Comparison of ENCODE assay signal across 10 cellular contexts in the genomic region with DNA sequence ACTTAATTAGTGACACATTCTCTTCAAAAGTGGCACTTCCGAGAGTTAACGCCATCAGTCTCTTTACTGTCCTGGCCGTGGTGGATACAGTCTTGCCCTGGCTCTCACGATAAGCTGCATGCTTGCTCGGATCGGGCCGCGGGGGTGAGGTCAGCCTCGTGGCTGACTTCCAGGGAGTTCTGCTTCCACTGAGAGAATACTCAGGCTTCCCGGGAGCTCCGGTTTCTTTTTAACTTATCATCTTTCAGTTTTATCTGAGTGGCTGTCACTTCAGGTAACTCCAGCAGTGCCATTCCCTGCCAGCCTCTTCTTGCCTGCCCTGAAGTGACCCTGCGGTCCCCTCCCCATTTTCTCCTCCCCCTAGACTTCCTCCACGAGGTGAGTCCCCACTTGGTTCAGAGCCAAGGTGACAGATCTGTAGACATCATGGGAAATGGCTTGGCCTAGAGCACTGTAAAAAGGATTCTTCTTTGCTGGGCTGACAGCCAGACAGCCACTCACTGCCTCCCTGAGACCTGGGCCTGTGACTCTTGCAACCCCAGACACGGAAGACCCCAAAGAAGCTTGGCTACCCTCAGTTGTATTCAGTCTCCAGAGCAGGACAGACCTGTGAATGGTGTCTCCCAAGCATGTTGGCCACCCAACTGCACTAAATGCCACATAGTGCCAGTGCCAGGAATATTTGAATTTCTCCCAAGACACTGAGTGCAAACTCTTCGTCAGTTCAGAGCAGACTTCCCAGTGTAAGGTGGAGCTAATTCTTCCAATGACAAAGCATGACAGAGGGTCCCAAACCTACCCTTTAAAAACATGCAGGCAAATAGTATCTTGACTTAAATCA.
DNase-seq lines count a peak whose midpoint lies in the region; ATAC-seq and TF ChIP-seq lines count a peak whose summit lies in the region.
"Had no signal": no experiment of that assay in that cellular context is flagged by ENCODE, and none has a peak within 500 bp of the region (broad histone marks: within the 10 kb centered on the region; RNA-seq: fewer than 3 reads in every experiment).

No MANE protein-coding gene starts in this region.

- peak overlapping the region; percentile 48 for H3K27ac ChIP-seq in HUES64 (ENCODE audit: low read depth, low read length)
- H3K27ac ChIP-seq in breast epithelium, result peak overlapping the region in 1 of 2 donors; percentile 27
- H3K27ac ChIP-seq in left lung, result peak overlapping the region; percentile 42 to 56
- H3K27ac ChIP-seq in testis, result peak overlapping the region; percentile 51 to 77

- in situ Hi-C loops in GM13976 (cut with MboI; ENCODE audit: low sequenced_read_pairs, unreplicated experiment), result no loop called here

- H3K9me3 ChIP-seq in HUES64 (ENCODE audit: insufficient read depth, low read depth, low read length) (no peaks in the 10 kb centered on the region), breast epithelium (no peaks in the 10 kb centered on the region), left lung (no peaks in the 10 kb centered on the region), testis (no peaks in the 10 kb centered on the region)

- H3K4me1 ChIP-seq in HUES64 (ENCODE audit: insufficient read depth, low read length) (peaks cover 25% of the 10 kb centered on the region), breast epithelium (no peaks in the 10 kb centered on the region), left lung (peaks cover 30 to 46% of the 10 kb centered on the region in 2 donors), testis (peaks cover 25% of the 10 kb centered on the region)

- ATAC-seq in left lung (peak; percentile 68), HG02973 (IDR thresholded peaks at IDR 0.05; ENCODE audit: unreplicated experiment) (no peak)
- ATAC-seq: T-cell had no signal

- TF ChIP-seq POLR2A in breast epithelium (IDR thresholded peaks at IDR 0.05) (no peak), testis (IDR thresholded peaks at IDR 0.05) (no peak)

- H3K27me3 ChIP-seq in HUES64 (ENCODE audit: insufficient read depth, low read length) (no peaks in the 10 kb centered on the region), breast epithelium (peaks cover 0 to 3% of the 10 kb centered on the region in 2 donors), left lung (no peaks in the 10 kb centered on the region), testis (no peaks in the 10 kb centered on the region)

- intact Hi-C loops in breast epithelium (cut with DNase I; ENCODE audit: low total_unique reads), result no loop called here
- intact Hi-C loops in left lung (cut with DNase I), result no loop called here
- intact Hi-C loops in testis (cut with DNase I; ENCODE audit: low total_unique reads), result no loop called here

- H3K4me3 ChIP-seq in HUES64 (ENCODE audit: low read length) (no peak overlapping the region), breast epithelium (peak overlapping the region in 2 of 3 donors; percentile 9 to 39), left lung (no peak overlapping the region), testis (no peak overlapping the region)

- H3K9ac ChIP-seq in HUES64 (ENCODE audit: low read depth, low read length), result no peak overlapping the region

- 89% methylated on average over 15 of the region's 15 CpGs for WGBS in HUES64
- 34 to 44% methylated on average over 15 of the region's 15 CpGs for WGBS in testis, 2 donors

- no peaks in the 10 kb centered on the region for H3K36me3 ChIP-seq in HUES64 (ENCODE audit: insufficient read depth, low read length)
- H3K36me3 ChIP-seq in breast epithelium, result no peaks in the 10 kb centered on the region
- no peaks in the 10 kb centered on the region for H3K36me3 ChIP-seq in left lung
- H3K36me3 ChIP-seq in testis (ENCODE audit: low read depth, missing control alignments), result no peaks in the 10 kb centered on the region

- DNase-seq in breast epithelium (ENCODE audit: low spot score in 2 of 2), result no peak
- peak; percentile 59 to 83 for DNase-seq in left lung
- peak; percentile 90 for DNase-seq in testis
- no peak for DNase-seq in NCI-H82 (lab: John Stamatoyannopoulos, UW)
- DNase-seq in CD1c-positive myeloid dendritic cell (ENCODE audit: extremely low spot score), result no peak
- no peak for DNase-seq in GM13976 (ENCODE audit: low spot score)
- DNase-seq: stimulated activated CD4-positive, alpha-beta T cell treated with anti-CD3 and anti-CD28 coated beads, Interleukin-15, amount 100 ng/mL, for 24 hours; T-cell had no signal

- TF ChIP-seq CTCF in breast epithelium (IDR thresholded peaks at IDR 0.05), result no peak
- TF ChIP-seq CTCF in left lung (IDR thresholded peaks at IDR 0.05), result no peak
- no peak for TF ChIP-seq CTCF in testis (IDR thresholded peaks at IDR 0.05)
- no peak for TF ChIP-seq CTCF in GM13976 (IDR thresholded peaks at IDR 0.05; ENCODE audit: borderline replicate concordance, control extremely low read depth, extremely low read depth, insufficient read depth, missing control alignments)

Comparison
In these comparisons a context has a peak if more than half of its experiments do, and no peak if none do; other contexts are left out.
1. H3K4me3 ChIP-seq: peak in breast epithelium (2 of 3); none in HUES64 (single experiment), left lung (0 of 2) and testis (0 of 2).
2. DNase-seq: peak in left lung (2 of 2) and testis (single experiment); none in breast epithelium (0 of 2), NCI-H82 (single experiment), CD1c-positive myeloid dendritic cell (single experiment) and GM13976 (single experiment).